ENCODE assay signal across 23 cellular contexts in genomic region chr1:162368451-162368850, GRCh38. TPM values are rescaled to one million over a fixed set of nuclear protein-coding genes. Genes with fewer than 3 reads are reported as not detected.
DNase-seq lines count a peak whose midpoint lies in the region; ATAC-seq and TF ChIP-seq lines count a peak whose summit lies in the region.
"Had no signal": no experiment of that assay in that cellular context is flagged by ENCODE, and none has a peak within 500 bp of the region (broad histone marks: within the 10 kb centered on the region; RNA-seq: fewer than 3 reads in every experiment).

No MANE protein-coding gene starts in this region.

- no peaks in the 10 kb centered on the region for H3K9me3 Mint-ChIP-seq in osteocyte (ENCODE audit: unreplicated experiment)
- H3K9me3 Mint-ChIP-seq: CD4-positive, alpha-beta T cell had no signal

- ATAC-seq in left lung (peak; percentile 55), sciatic nerve (no peak), GM21723 (IDR thresholded peaks at IDR 0.05; ENCODE audit: unreplicated experiment) (no peak)
- ATAC-seq: K562, Right ventricle myocardium inferior had no signal

- no peaks in the 10 kb centered on the region for H3K27me3 Mint-ChIP-seq in osteocyte (ENCODE audit: unreplicated experiment)
- H3K27me3 Mint-ChIP-seq: CD4-positive, alpha-beta T cell had no signal

- peaks cover 5% of the 10 kb centered on the region for H3K4me1 Mint-ChIP-seq in osteocyte (ENCODE audit: unreplicated experiment)

- DNase-seq in DMS79 treated with DMSO at 0.1 percent for 48 hours (lab: John Stamatoyannopoulos, UW) (peak; percentile 9), NCI-H524 treated with DMSO at 0.1 percent for 48 hours (lab: John Stamatoyannopoulos, UW) (peak; percentile 78), left lung (no peak), sciatic nerve (ENCODE audit: low spot score) (peak; percentile 10), foreskin fibroblast (no peak), osteocyte (ENCODE audit: extremely low spot score, unreplicated experiment) (no peak)
- DNase-seq: CD4-positive, alpha-beta T cell; COR-L47; DMS 273 treated with DMSO at 0.1 percent for 48 hours; GOT3; HCEC 1CT; NCI-H1092; NCI-H1436; NCI-H187 treated with DMSO at 0.1 percent for 48 hours; NCI-H226; NCI-H510A treated with DMSO at 0.1 percent for 48 hours; OCI-M1 had no signal

- TF ChIP-seq CTCF in left lung (IDR thresholded peaks at IDR 0.05) (no peak), foreskin fibroblast (IDR thresholded peaks at IDR 0.05; ENCODE audit: low read depth, low read length) (no peak), osteocyte (IDR thresholded peaks at IDR 0.05) (no peak)

- intact Hi-C loops in left lung (cut with DNase I): no loop called here
- intact Hi-C loops in sciatic nerve (cut with DNase I): no loop called here

- peaks cover 0 to 5% of the 10 kb centered on the region in 2 donors for H3K36me3 ChIP-seq in left lung
- H3K36me3 ChIP-seq: BLaER1, SJSA1 had no signal

- H3K4me1 ChIP-seq in left lung: no peaks in the 10 kb centered on the region

- H3K27ac ChIP-seq in left lung: no peak overlapping the region
- H3K27ac ChIP-seq: BLaER1, SJSA1 had no signal

- no peak overlapping the region for H3K4me3 Mint-ChIP-seq in osteocyte (ENCODE audit: unreplicated experiment)
- H3K4me3 Mint-ChIP-seq: CD4-positive, alpha-beta T cell had no signal

- no peaks in the 10 kb centered on the region for H3K27me3 ChIP-seq in left lung
- H3K27me3 ChIP-seq: BLaER1, SJSA1 had no signal

- H3K4me3 ChIP-seq in left lung: no peak overlapping the region
- no peak overlapping the region for H3K4me3 ChIP-seq in foreskin fibroblast (ENCODE audit: low read depth in 1 of 2, low read length in 2 of 2)
- H3K4me3 ChIP-seq: BLaER1, K562, SJSA1 had no signal

- H3K36me3 Mint-ChIP-seq in osteocyte (ENCODE audit: unreplicated experiment): peaks cover 3% of the 10 kb centered on the region

- no peaks in the 10 kb centered on the region for H3K9me3 ChIP-seq in left lung
- H3K9me3 ChIP-seq: BLaER1, SJSA1 had no signal

- no peak overlapping the region for H3K27ac Mint-ChIP-seq in osteocyte (ENCODE audit: unreplicated experiment)
- H3K27ac Mint-ChIP-seq: CD4-positive, alpha-beta T cell had no signal

RNA-seq across cellular contexts. Expression of gene SPATA46, which starts 8.2 kb away (rescaled TPM):
- total RNA-seq in left lung: not detected
- not detected for total RNA-seq in sciatic nerve
- not detected in 2 replicates for total RNA-seq in osteocyte
- total RNA-seq: CD4-positive, alpha-beta T cell; G401; K562; Right ventricle myocardium inferior; SJSA1 had no signal

RNA-seq across cellular contexts. Expression of gene C1orf226, which starts 13.1 kb away (rescaled TPM):
- total RNA-seq in left lung (1 to 10 TPM; 5.2 to 8.5 TPM), sciatic nerve (13.0 TPM), osteocyte (2.7 and 3.2 TPM in 2 replicates)
- total RNA-seq: CD4-positive, alpha-beta T cell had no signal

RNA-seq across cellular contexts. Expression of gene SH2D1B, which starts 43.5 kb away (rescaled TPM):
- total RNA-seq in left lung: 1 to 10 TPM in 1 of 2 donors, under 1 TPM in 1; 0.68 to 1.2 TPM
- 0.53 TPM for total RNA-seq in sciatic nerve
- not detected in 2 replicates for total RNA-seq in osteocyte
- total RNA-seq: CD4-positive, alpha-beta T cell; G401; SJSA1 had no signal

Comparison
In these comparisons a context has a peak if more than half of its experiments do, and no peak if none do; other contexts are left out.
1. DNase-seq: peak in DMS79 treated with DMSO at 0.1 percent for 48 hours (single experiment), NCI-H524 treated with DMSO at 0.1 percent for 48 hours (single experiment) and sciatic nerve (single experiment); none in left lung (0 of 2), foreskin fibroblast (0 of 2) and osteocyte (single experiment).